Comparison of ENCODE assay signal across 8 cellular contexts in the genomic region with DNA sequence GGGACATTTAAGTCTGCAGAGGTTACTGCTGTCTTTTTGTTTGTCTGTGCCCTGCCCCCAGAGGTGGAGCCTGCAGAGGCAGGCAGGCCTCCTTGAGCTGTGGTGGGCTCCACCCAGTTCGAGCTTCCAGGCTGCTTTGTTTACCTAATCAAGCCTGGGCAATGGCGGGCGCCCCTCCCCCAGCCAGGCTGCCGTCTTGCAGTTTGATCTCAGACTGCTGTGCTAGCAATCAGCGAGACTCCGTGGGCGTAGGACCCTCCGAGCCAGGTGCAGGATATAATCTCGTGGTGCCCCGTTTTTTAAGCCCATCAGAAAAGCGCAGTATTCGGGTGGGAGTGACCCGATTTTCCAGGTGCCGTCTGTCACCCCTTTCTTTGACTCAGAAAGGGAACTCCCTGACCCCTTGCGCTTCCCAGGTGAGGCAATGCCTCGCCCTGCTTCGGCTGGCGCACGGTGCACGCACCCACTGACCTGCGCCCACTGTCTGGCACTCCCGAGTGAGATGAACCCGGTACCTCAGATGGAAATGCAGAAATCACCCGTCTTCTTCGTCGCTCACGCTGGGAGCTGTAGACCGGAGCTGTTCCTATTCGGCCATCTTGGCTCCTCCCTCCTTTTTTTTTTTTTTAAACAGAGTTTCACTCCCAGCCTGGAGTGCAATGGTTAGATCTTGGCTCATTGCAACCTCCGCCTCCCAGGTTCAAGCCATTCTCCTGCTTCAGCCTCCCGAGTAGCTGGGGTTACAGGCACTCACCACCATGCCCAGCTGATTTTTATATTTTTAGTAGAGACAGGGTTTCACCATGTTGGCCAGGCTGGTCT.
A peak's percentile ranks its signal among the peaks of the same experiment; 100 is the strongest.
DNase-seq lines count a peak whose midpoint lies in the region; ATAC-seq, FAIRE-seq and TF ChIP-seq lines count a peak whose summit lies in the region.
"Not testable (repeated sequence)": the region's sequence is repeated elsewhere in the genome, so short reads cannot be mapped to it uniquely, and the experiment has no call there.

No MANE protein-coding gene starts in this region.

- peaks cover 31% of the 10 kb centered on the region for H3K27me3 Mint-ChIP-seq in Calu3 (ENCODE audit: unreplicated experiment)
- not testable (repeated sequence) for H3K27me3 Mint-ChIP-seq in H9 (ENCODE audit: low read depth); neural crest cell (ENCODE audit: low read depth)

- not testable (repeated sequence) for FAIRE-seq in K562 (lab: Jason Lieb, UNC)

- H3K27ac Mint-ChIP-seq in Calu3 (ENCODE audit: unreplicated experiment) (peak overlapping the region; percentile 16), H9 (peak overlapping the region in 1 of 3 experiments; percentile 94; a peak in 2 of 7 replicates), neural crest cell (ENCODE audit: unreplicated experiment) (peak overlapping the region; percentile 67)

- in situ Hi-C loops in K562 (cut with MboI): not testable (repeated sequence)

- not testable (repeated sequence) for H3K4ac ChIP-seq in H9 (ENCODE audit: low read depth, low read length)

- not testable (repeated sequence) for H3K4me2 ChIP-seq in H9 (ENCODE audit: insufficient read depth, insufficient read length, low read length)
- peak overlapping the region; percentile 29; the same call in 1 of the 2 replicates for H3K4me2 ChIP-seq in PC-9
- 0 out of 2 replicates have a peak overlapping the region, but pooled peaks have one; percentile 32 for H3K4me2 ChIP-seq in K562 (ENCODE audit: insufficient read depth, low read length)
- peak overlapping the region; percentile 53 for H3K4me2 ChIP-seq in hepatocyte

- not testable (repeated sequence) for TF ChIP-seq CTCF in Calu3 (IDR thresholded peaks at IDR 0.05; ENCODE audit: unreplicated experiment); H9 (conservative IDR thresholded peaks at IDR 0.05); PC-9 (conservative IDR thresholded peaks at IDR 0.05); K562 (IDR thresholded peaks at IDR 0.05 in 2 of 3, conservative IDR thresholded peaks at IDR 0.05 in 1 of 3; ENCODE audit: insufficient read depth in 2 of 3, low read depth in 1 of 3, low read length in 3 of 3); hepatocyte (IDR thresholded peaks at IDR 0.05; ENCODE audit: poor library complexity); neural crest cell (conservative IDR thresholded peaks at IDR 0.05); suprapubic skin (IDR thresholded peaks at IDR 0.05)

- not testable (repeated sequence) for TF ChIP-seq EP300 in Ishikawa (IDR thresholded peaks at IDR 0.05; ENCODE audit: borderline replicate concordance); K562 (IDR thresholded peaks at IDR 0.05; ENCODE audit: low read length); suprapubic skin (IDR thresholded peaks at IDR 0.05)

- not testable (repeated sequence) for H3K56ac ChIP-seq in H9 (ENCODE audit: insufficient read length, low read depth, low read length)

- not testable (repeated sequence) for H3K14ac ChIP-seq in H9 (ENCODE audit: insufficient read depth, low read length)

- not testable (repeated sequence) for H2BK15ac ChIP-seq in H9 (ENCODE audit: low read depth, low read length)

- no CpG with 5 or more reads among the region's 31 CpGs for WGBS in H9 (ENCODE audit: extremely low coverage, insufficient read length, low lambda C conversion rate)
- WGBS in K562 (ENCODE audit: insufficient coverage, low coverage, missing lambda C conversion rate): 2% methylated on average over 20 of the region's 31 CpGs
- 60% methylated on average over 28 of the region's 31 CpGs for WGBS in hepatocyte (ENCODE audit: low lambda C conversion rate, missing lambda C conversion rate)
- 66% methylated on average over 30 of the region's 31 CpGs for WGBS in suprapubic skin

- TF ChIP-seq RAD21 in Ishikawa (IDR thresholded peaks at IDR 0.05; ENCODE audit: low read depth); K562 (CRISPR knock-in tag; conservative IDR thresholded peaks at IDR 0.05 in 1 of 2, IDR thresholded peaks at IDR 0.05 in 1 of 2): not testable (repeated sequence)

- CTCF ChIA-PET in Calu3 (lab: Charles Lee); K562 (lab: Yijun Ruan, JAX; ENCODE audit: low intra/inter-chr PET ratio): not testable (repeated sequence)
- CTCF ChIA-PET in PC-9 (lab: Charles Lee): interaction anchor here (0.6 kb wide), 1 partner anchor 137 kb away, joined by 5 read pairs; no protein-coding TSS in a partner anchor

- H3K79me2 ChIP-seq in H9 (ENCODE audit: insufficient read depth, low read length); PC-9 (ENCODE audit: low read depth); K562 (ENCODE audit: control insufficient read depth, insufficient read depth, low read length); hepatocyte: not testable (repeated sequence)

- H3T11ph ChIP-seq in H9 (ENCODE audit: low read length): not testable (repeated sequence)

- H4K8ac ChIP-seq in H9 (replicated peaks; ENCODE audit: insufficient read length, low read depth, low read length): not testable (repeated sequence)

- not testable (repeated sequence) for H3K9me3 ChIP-seq in H9 (ENCODE audit: control insufficient read depth, low read depth, low read length); PC-9 (ENCODE audit: insufficient read depth, low read depth); K562 (replicated peaks; ENCODE audit: control insufficient read depth, insufficient read depth, low read depth, low read length); hepatocyte (ENCODE audit: low read depth); suprapubic skin

- not testable (repeated sequence) for H4K20me1 ChIP-seq in H9 (ENCODE audit: control insufficient read depth, insufficient read depth, insufficient read length); PC-9 (ENCODE audit: insufficient read depth); K562 (replicated peaks; ENCODE audit: control insufficient read depth, insufficient read depth, low read length); hepatocyte (ENCODE audit: insufficient read depth, poor library complexity, severe bottlenecking)

- H3K4me3 Mint-ChIP-seq in Calu3 (ENCODE audit: low read depth, unreplicated experiment): peak overlapping the region; percentile 73
- H3K4me3 Mint-ChIP-seq in H9: peak overlapping the region; percentile 45 to 58
- H3K4me3 Mint-ChIP-seq in neural crest cell: peak overlapping the region; percentile 67

- H3F3A ChIP-seq in PC-9 (ENCODE audit: insufficient read depth, low read depth): not testable (repeated sequence)

- not testable (repeated sequence) for BruUV-seq in Calu3 (replicated peaks; lab: Mats Ljungman, UMichigan); PC-9 (replicated peaks; lab: Mats Ljungman, UMichigan)
- TSS peak; percentile 75 for BruUV-seq in K562 (replicated peaks; lab: Mats Ljungman, UMichigan)

- H3K9me1 ChIP-seq in K562 (ENCODE audit: control insufficient read depth, insufficient read depth, low read length): not testable (repeated sequence)

- H3K9me2 ChIP-seq in PC-9 (ENCODE audit: insufficient read depth); hepatocyte (replicated peaks; ENCODE audit: insufficient read depth): not testable (repeated sequence)

- H3K4me1 ChIP-seq in H9 (ENCODE audit: insufficient read depth, low read length); PC-9 (replicated peaks; ENCODE audit: insufficient read depth); K562 (replicated peaks in 1 of 2; ENCODE audit: control insufficient read depth in 2 of 2, insufficient read depth in 2 of 2, low read length in 2 of 2); hepatocyte (ENCODE audit: insufficient read depth); suprapubic skin: not testable (repeated sequence)

- H2AFZ ChIP-seq in H9 (ENCODE audit: low read length): not testable (repeated sequence)
- H2AFZ ChIP-seq in PC-9: peak overlapping the region; percentile 66; the same call in 1 of the 2 replicates
- 0 out of 2 replicates have a peak overlapping the region, but pooled peaks have one; percentile 40 for H2AFZ ChIP-seq in K562 (ENCODE audit: low read depth, low read length)
- peak overlapping the region; percentile 35 for H2AFZ ChIP-seq in hepatocyte

- not testable (repeated sequence) for H2BK12ac ChIP-seq in H9 (ENCODE audit: insufficient read length, low read depth, low read length)

- not testable (repeated sequence) for H3K79me1 ChIP-seq in H9 (ENCODE audit: insufficient read depth, low read depth, low read length, poor library complexity, severe bottlenecking)

- TF ChIP-seq POLR2A in K562 (conservative IDR thresholded peaks at IDR 0.05): 0 out of 2 replicates have a peak, but pooled peaks have one; percentile 31
- TF ChIP-seq POLR2A in suprapubic skin (IDR thresholded peaks at IDR 0.05): not testable (repeated sequence)

- H3K23ac ChIP-seq in H9 (ENCODE audit: insufficient read length, low read depth, low read length): not testable (repeated sequence)

- not testable (repeated sequence) for H3K36me3 ChIP-seq in PC-9 (ENCODE audit: low read depth); K562 (ENCODE audit: control insufficient read depth, insufficient read depth, low read length); hepatocyte (replicated peaks; ENCODE audit: insufficient read depth, low read depth); suprapubic skin

- H2BK120ac ChIP-seq in H9 (ENCODE audit: low read depth, low read length, poor library complexity, severe bottlenecking): not testable (repeated sequence)

- peaks cover 11% of the 10 kb centered on the region for H3K36me3 Mint-ChIP-seq in Calu3 (ENCODE audit: insufficient read depth, unreplicated experiment)
- not testable (repeated sequence) for H3K36me3 Mint-ChIP-seq in H9 (ENCODE audit: insufficient read depth in 1 of 3, low read depth in 3 of 3); neural crest cell (ENCODE audit: low read depth)

- not testable (repeated sequence) for H4K5ac ChIP-seq in H9 (ENCODE audit: insufficient read length, low read depth, low read length)

- not testable (repeated sequence) for H3K23me2 ChIP-seq in H9 (ENCODE audit: insufficient read length, low read depth, low read length, poor library complexity, severe bottlenecking)

- H3K27me3 ChIP-seq in H9 (ENCODE audit: insufficient read depth, low read length); PC-9 (ENCODE audit: insufficient read depth, low read depth); hepatocyte; suprapubic skin: not testable (repeated sequence)
- H3K27me3 ChIP-seq in K562 (ENCODE audit: control insufficient read depth in 2 of 2, insufficient read depth in 2 of 2, low read length in 2 of 2): peaks cover 16 to 17% of the 10 kb centered on the region in 2 experiments

- POLR2A ChIA-PET in PC-9 (lab: Charles Lee; ENCODE audit: unreplicated experiment): interaction anchor here (0.5 to 0.7 kb wide), 3 partner anchors 10 to 148 kb away, joined by 4 to 15 read pairs (median 5); a partner anchor contains a TSS
- POLR2A ChIA-PET in K562 (lab: Yijun Ruan, JAX): not testable (repeated sequence)

- intact Hi-C loops in Calu3 (cut with micrococcal nuclease; ENCODE audit: unreplicated experiment); PC-9 (cut with micrococcal nuclease; ENCODE audit: unreplicated experiment); K562 (cut with micrococcal nuclease): not testable (repeated sequence)

- peak; percentile 59 for DNase-seq in Calu3
- DNase-seq in H9: peak; percentile 29
- DNase-seq in PC-9: peak in 1 of 2 experiments; percentile 28
- not testable (repeated sequence) for DNase-seq in K562 (ENCODE audit: extremely low read depth in 1 of 4, low spot score in 3 of 4); hepatocyte (ENCODE audit: low spot score); suprapubic skin (ENCODE audit: low spot score in 2 of 2)
- peak; percentile 25 for DNase-seq in neural crest cell (ENCODE audit: low read depth, low spot score)

- peak; percentile 63; the same call in 2 of the 3 replicates for ATAC-seq in K562

- not testable (repeated sequence) for H2BK5ac ChIP-seq in H9 (ENCODE audit: insufficient read length, low read length)

- not testable (repeated sequence) for H3K4me1 Mint-ChIP-seq in Calu3 (ENCODE audit: low read depth, unreplicated experiment); H9; neural crest cell

- not testable (repeated sequence) for H2BK20ac ChIP-seq in H9 (ENCODE audit: low read depth, low read length, poor library complexity, severe bottlenecking)

- not testable (repeated sequence) for H3K9me3 Mint-ChIP-seq in Calu3 (ENCODE audit: low read depth, unreplicated experiment); H9; neural crest cell

- not testable (repeated sequence) for H3K9ac ChIP-seq in H9 (ENCODE audit: extremely low read depth, insufficient read length, low read length); K562 (ENCODE audit: insufficient read depth in 1 of 2, low read depth in 2 of 2, low read length in 2 of 2)

- H3K18ac ChIP-seq in H9 (ENCODE audit: insufficient read length, low read depth, low read length): not testable (repeated sequence)

- H3K27ac ChIP-seq in H9 (ENCODE audit: insufficient read length, low read depth, low read length); PC-9; K562 (ENCODE audit: extremely low read depth, low read depth, low read length); hepatocyte; suprapubic skin: not testable (repeated sequence)

- H3K4me3 ChIP-seq in PC-9 (peak overlapping the region; percentile 40; the same call in 1 of the 2 replicates), K562 (peak overlapping the region; percentile 26), suprapubic skin (peak overlapping the region; percentile 3)
- not testable (repeated sequence) for H3K4me3 ChIP-seq in hepatocyte

- not testable (repeated sequence) for H2AK5ac ChIP-seq in H9 (ENCODE audit: insufficient read length, low read length)

- H4K91ac ChIP-seq in H9 (ENCODE audit: insufficient read length, low read depth, low read length): not testable (repeated sequence)
